Comparison of ENCODE assay signal across 25 cellular contexts in the genomic region with DNA sequence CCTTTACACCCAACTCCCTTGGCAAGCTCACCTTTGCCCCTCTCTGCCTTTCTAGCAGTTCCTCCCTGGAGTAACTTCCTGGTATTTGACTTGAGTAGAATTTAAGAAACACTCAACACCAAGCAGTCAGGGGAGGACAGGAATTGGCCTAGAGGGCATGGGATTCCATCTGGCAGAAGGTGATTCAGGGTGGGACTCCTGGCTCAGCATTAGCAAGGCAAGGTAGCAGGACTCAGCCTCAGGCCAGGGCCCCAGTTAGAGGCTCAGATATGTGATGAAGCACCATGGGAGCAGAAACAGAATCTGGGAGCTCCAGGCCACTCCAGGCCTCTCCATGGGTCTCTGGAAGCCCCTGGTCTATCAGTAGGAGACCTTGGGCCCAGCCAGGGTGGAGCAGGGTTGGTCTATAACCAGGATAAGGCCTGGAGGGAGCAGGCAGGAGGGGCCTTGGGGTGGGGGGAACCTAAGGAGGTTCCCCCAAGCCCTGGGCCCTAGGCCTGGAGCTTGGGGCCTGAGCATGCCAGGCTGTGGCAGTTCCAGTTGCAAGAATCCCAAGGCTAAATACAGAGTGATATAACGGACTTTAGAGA.
A peak's percentile ranks its signal among the peaks of the same experiment; 100 is the strongest.
DNase-seq lines count a peak whose midpoint lies in the region; ATAC-seq and TF ChIP-seq lines count a peak whose summit lies in the region.
"Had no signal": no experiment of that assay in that cellular context is flagged by ENCODE, and none has a peak within 500 bp of the region (broad histone marks: within the 10 kb centered on the region; RNA-seq: fewer than 3 reads in every experiment).

No MANE protein-coding gene starts in this region.

- no peak for DNase-seq in AG04450 (ENCODE audit: low read depth, low spot score)
- DNase-seq in esophagus muscularis mucosa (ENCODE audit: extremely low spot score): no peak
- DNase-seq in mucosa of descending colon: no peak
- no peak for DNase-seq in NCI-H1417 treated with DMSO at 0.1 percent for 48 hours (lab: John Stamatoyannopoulos, UW)
- no peak for DNase-seq in T-helper 2 cell
- no peak for DNase-seq in NCI-H1092 (lab: John Stamatoyannopoulos, UW)
- DNase-seq: Calu3; CD8-positive, alpha-beta memory T cell; DMS153; GDM1; MM.1S; NCI-H1048; NCI-H1436 treated with DMSO at 0.1 percent for 48 hours; NCI-H2029; NCI-H226; NCI-H510A treated with DMSO at 0.1 percent for 48 hours; NCI-H748 treated with DMSO at 0.1 percent for 48 hours; PC-9; SHP77 treated with DMSO at 0.1 percent for 48 hours; SK-N-SH had no signal

- H3K4me3 ChIP-seq in AG04450 (ENCODE audit: low read depth, low read length) (no peak overlapping the region), esophagus muscularis mucosa (no peak overlapping the region), mucosa of descending colon (no peak overlapping the region), stomach smooth muscle (ENCODE audit: low read length in 2 of 2) (no peak overlapping the region)
- H3K4me3 ChIP-seq: K562, PC-9 had no signal

- no peak overlapping the region for H3K9ac ChIP-seq in stomach smooth muscle (ENCODE audit: low read length in 2 of 2)
- H3K9ac ChIP-seq: SK-N-SH had no signal

- no peak for TF ChIP-seq EP300 in esophagus muscularis mucosa (IDR thresholded peaks at IDR 0.05)

- no peak for TF ChIP-seq POLR2A in esophagus muscularis mucosa (IDR thresholded peaks at IDR 0.05; ENCODE audit: low read depth)

- intact Hi-C loops in esophagus muscularis mucosa (cut with DNase I) (no loop called here), mucosa of descending colon (cut with DNase I, micrococcal nuclease) (no loop called here)

- POLR2A ChIA-PET in AG04450 (lab: Yijun Ruan, JAX): no interaction called here

- 87% methylated on average over 1 of the region's 1 CpG for WGBS in esophagus muscularis mucosa

- CTCF ChIA-PET in AG04450 (lab: Charles Lee): interaction anchor here (0.6 to 1.9 kb wide), 2 partner anchors 62 to 194 kb away, joined by 4 to 5 read pairs; no protein-coding TSS in a partner anchor

- peak overlapping the region; percentile 34 for H3K27ac ChIP-seq in AG04450 (ENCODE audit: low read depth, low read length)
- H3K27ac ChIP-seq in esophagus muscularis mucosa (replicated peaks in 1 of 4): peak overlapping the region; percentile 40 to 54 (median 46)
- H3K27ac ChIP-seq in stomach smooth muscle (ENCODE audit: low read length): peak overlapping the region; percentile 53
- H3K27ac ChIP-seq: C4-2B, PC-9, RWPE1 had no signal

- peak; percentile 33 for ATAC-seq in mucosa of descending colon
- no peak for ATAC-seq in HG03469 (IDR thresholded peaks at IDR 0.05; ENCODE audit: unreplicated experiment)
- ATAC-seq: K562 had no signal

- TF ChIP-seq CTCF in AG04450 (IDR thresholded peaks at IDR 0.05; ENCODE audit: low read depth, low read length) (no peak), esophagus muscularis mucosa (IDR thresholded peaks at IDR 0.05) (no peak), mucosa of descending colon (IDR thresholded peaks at IDR 0.05) (no peak)

- H3K9me3 ChIP-seq in AG04450 (ENCODE audit: control insufficient read depth, insufficient read depth, low read length) (no peaks in the 10 kb centered on the region), esophagus muscularis mucosa (no peaks in the 10 kb centered on the region), mucosa of descending colon (no peaks in the 10 kb centered on the region), stomach smooth muscle (ENCODE audit: control insufficient read depth in 2 of 2, low read length in 2 of 2) (no peaks in the 10 kb centered on the region)
- H3K9me3 ChIP-seq: SK-N-SH had no signal

- H3K36me3 ChIP-seq in esophagus muscularis mucosa (peaks cover 0 to 67% (median 41%) of the 10 kb centered on the region in 4 donors), mucosa of descending colon (ENCODE audit: low read depth) (no peaks in the 10 kb centered on the region), stomach smooth muscle (ENCODE audit: control insufficient read depth in 2 of 2, insufficient read depth in 2 of 2, low read length in 2 of 2) (peaks cover 32 to 39% of the 10 kb centered on the region in 2 donors)

- H3K4me1 ChIP-seq in esophagus muscularis mucosa (peaks cover 14 to 74% (median 62%) of the 10 kb centered on the region in 4 donors), mucosa of descending colon (ENCODE audit: low read depth) (no peaks in the 10 kb centered on the region), stomach smooth muscle (ENCODE audit: control insufficient read depth, insufficient read depth, low read length) (peaks cover 8% of the 10 kb centered on the region)

- H3K27me3 ChIP-seq in AG04450 (ENCODE audit: control insufficient read depth, insufficient read depth, low read length) (no peaks in the 10 kb centered on the region), esophagus muscularis mucosa (no peaks in the 10 kb centered on the region), stomach smooth muscle (ENCODE audit: control insufficient read depth in 1 of 2, insufficient read depth in 2 of 2, low read length in 2 of 2) (no peaks in the 10 kb centered on the region)
